In the genomic region with DNA sequence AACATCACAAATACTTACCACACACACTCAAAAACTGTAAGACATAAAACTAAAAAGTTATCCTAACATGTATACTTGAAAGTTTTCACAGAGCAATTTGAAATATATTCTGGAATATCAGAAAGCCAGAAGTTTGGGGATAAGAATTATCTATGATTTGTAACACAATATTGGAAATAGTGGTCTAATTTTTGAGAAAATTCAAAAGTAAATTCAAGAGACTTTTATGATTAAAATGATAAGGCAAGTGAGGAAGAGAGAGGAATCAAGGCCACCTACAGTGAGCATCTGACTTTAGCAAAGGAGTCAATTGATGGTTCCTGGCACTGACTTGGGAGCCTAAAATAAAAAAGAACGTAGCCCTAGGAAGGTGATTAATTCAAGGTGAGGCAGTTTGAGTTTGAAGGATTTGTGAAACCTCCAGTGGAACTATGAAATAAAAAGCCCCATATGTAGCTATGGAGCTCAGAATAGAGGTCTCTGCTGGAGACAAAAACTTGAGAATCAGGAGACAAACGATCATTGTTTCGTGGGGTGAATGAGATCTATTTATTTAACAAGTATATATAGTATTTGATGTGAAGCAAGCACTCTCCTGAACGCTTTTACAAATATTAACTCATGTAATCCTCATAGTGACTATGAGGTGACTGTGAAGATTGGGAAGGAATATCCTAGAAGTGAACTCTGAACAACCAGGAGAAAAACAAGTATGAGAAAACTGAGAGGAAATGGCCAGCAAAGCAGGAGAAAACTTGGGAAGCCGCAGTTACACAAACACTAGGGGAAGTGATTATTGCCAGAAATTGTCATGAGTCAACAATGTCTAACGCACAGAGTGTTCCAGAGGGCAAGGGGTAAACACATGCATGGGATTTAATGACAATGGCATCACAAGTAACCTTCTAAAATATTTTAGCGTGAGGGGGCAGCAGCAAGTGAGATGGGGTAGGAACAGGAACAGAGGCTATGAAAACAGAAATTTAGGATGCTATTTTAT, we compare ENCODE assay signal across 9 cellular contexts. TPM values are rescaled to one million over a fixed set of nuclear protein-coding genes. Genes with fewer than 3 reads are reported as not detected.
DNase-seq lines count a peak whose midpoint lies in the region; ATAC-seq and TF ChIP-seq lines count a peak whose summit lies in the region.
"Had no signal": no experiment of that assay in that cellular context is flagged by ENCODE, and none has a peak within 500 bp of the region (broad histone marks: within the 10 kb centered on the region; RNA-seq: fewer than 3 reads in every experiment).

No MANE protein-coding gene starts in this region.

- no peak overlapping the region for H3K4me3 Mint-ChIP-seq in activated CD4-positive, alpha-beta T cell treated with anti-CD3 and anti-CD28 coated beads, Interleukin-2, amount 10 ng/mL, durations not matched to agents 7 days and 5 days
- H3K4me3 Mint-ChIP-seq in activated T-helper 17 cell treated with anti-CD3 and anti-CD28 coated beads, Interleukin-2, amount 50 U/mL, for 72 hours: no peak overlapping the region
- H3K4me3 Mint-ChIP-seq: naive B cell had no signal

- H3K4me1 ChIP-seq in lung (ENCODE audit: control insufficient read depth in 2 of 2, insufficient read depth in 2 of 2, low read length in 2 of 2) (no peaks in the 10 kb centered on the region), urinary bladder (ENCODE audit: insufficient read depth) (peaks cover 1% of the 10 kb centered on the region)

- no peak overlapping the region for H3K27ac Mint-ChIP-seq in activated CD4-positive, alpha-beta T cell treated with anti-CD3 and anti-CD28 coated beads, Interleukin-2, amount 10 ng/mL, durations not matched to agents 7 days and 5 days
- H3K27ac Mint-ChIP-seq in activated T-helper 17 cell treated with anti-CD3 and anti-CD28 coated beads, Interleukin-2, amount 50 U/mL, for 72 hours: no peak overlapping the region

- no peaks in the 10 kb centered on the region for H3K27me3 ChIP-seq in lung (ENCODE audit: control insufficient read depth, insufficient read depth)

- ATAC-seq in lung (ENCODE audit: insufficient read depth, low FRiP score): peak; percentile 68
- no peak for ATAC-seq in GM21515 (IDR thresholded peaks at IDR 0.05; ENCODE audit: unreplicated experiment)
- no peak for ATAC-seq in HG02840 (IDR thresholded peaks at IDR 0.05; ENCODE audit: low FRiP score, unreplicated experiment)
- ATAC-seq in activated T-helper 17 cell treated with anti-CD3 and anti-CD28 coated beads, Interleukin-2, amount 50 U/mL, for 72 hours (replicated peaks): no peak

- no peaks in the 10 kb centered on the region for H3K27me3 Mint-ChIP-seq in activated CD4-positive, alpha-beta T cell treated with anti-CD3 and anti-CD28 coated beads, Interleukin-2, amount 10 ng/mL, durations not matched to agents 7 days and 5 days
- peaks cover 6% of the 10 kb centered on the region for H3K27me3 Mint-ChIP-seq in activated T-helper 17 cell treated with anti-CD3 and anti-CD28 coated beads, Interleukin-2, amount 50 U/mL, for 72 hours
- H3K27me3 Mint-ChIP-seq: naive B cell had no signal

- no peaks in the 10 kb centered on the region for H3K9me3 Mint-ChIP-seq in activated CD4-positive, alpha-beta T cell treated with anti-CD3 and anti-CD28 coated beads, Interleukin-2, amount 10 ng/mL, durations not matched to agents 7 days and 5 days
- no peaks in the 10 kb centered on the region for H3K9me3 Mint-ChIP-seq in activated T-helper 17 cell treated with anti-CD3 and anti-CD28 coated beads, Interleukin-2, amount 50 U/mL, for 72 hours

- H3K4me1 Mint-ChIP-seq in activated CD4-positive, alpha-beta T cell treated with anti-CD3 and anti-CD28 coated beads, Interleukin-2, amount 10 ng/mL, durations not matched to agents 7 days and 5 days: no peaks in the 10 kb centered on the region
- H3K4me1 Mint-ChIP-seq in activated T-helper 17 cell treated with anti-CD3 and anti-CD28 coated beads, Interleukin-2, amount 50 U/mL, for 72 hours: no peaks in the 10 kb centered on the region
- H3K4me1 Mint-ChIP-seq: naive B cell had no signal

- peak overlapping the region; percentile 39 to 84 for H3K27ac ChIP-seq in lung (ENCODE audit: low read depth in 1 of 2, low read length in 1 of 2)
- H3K27ac ChIP-seq in urinary bladder (ENCODE audit: low read depth): peak overlapping the region; percentile 59

- no peaks in the 10 kb centered on the region for H3K9me3 ChIP-seq in lung (ENCODE audit: control insufficient read depth in 2 of 2, insufficient read depth in 1 of 2, low read length in 1 of 2)

- WGBS in lung, 2 donors: 27 to 57% methylated on average over 7 of the region's 7 CpGs
- WGBS in urinary bladder: 41% methylated on average over 7 of the region's 7 CpGs

- CTCF ChIA-PET in activated CD4-positive, alpha-beta T cell treated with anti-CD3 and anti-CD28 coated beads, Interleukin-2, amount 10 ng/mL, durations not matched to agents 7 days and 5 days (lab: Charles Lee): no interaction called here

- no peaks in the 10 kb centered on the region for H3K36me3 Mint-ChIP-seq in activated CD4-positive, alpha-beta T cell treated with anti-CD3 and anti-CD28 coated beads, Interleukin-2, amount 10 ng/mL, durations not matched to agents 7 days and 5 days (ENCODE audit: low read depth)
- no peaks in the 10 kb centered on the region for H3K36me3 Mint-ChIP-seq in activated T-helper 17 cell treated with anti-CD3 and anti-CD28 coated beads, Interleukin-2, amount 50 U/mL, for 72 hours (ENCODE audit: low read depth)
- H3K36me3 Mint-ChIP-seq: naive B cell had no signal

- H3K36me3 ChIP-seq in lung (ENCODE audit: control insufficient read depth in 2 of 2, insufficient read depth in 2 of 2, low read length in 2 of 2) (peaks cover 0 to 1% of the 10 kb centered on the region in 2 donors), urinary bladder (ENCODE audit: insufficient read depth) (no peaks in the 10 kb centered on the region)

- H3K4me3 ChIP-seq in lung (no peak overlapping the region), urinary bladder (ENCODE audit: low read depth, low read length) (no peak overlapping the region)

- POLR2A ChIA-PET in activated CD4-positive, alpha-beta T cell treated with anti-CD3 and anti-CD28 coated beads, Interleukin-2, amount 10 ng/mL, durations not matched to agents 7 days and 5 days (lab: Charles Lee): no interaction called here

- TF ChIP-seq CTCF in lung (IDR thresholded peaks at IDR 0.05; ENCODE audit: control extremely low read depth, extremely low read depth): no peak

- peak; percentile 71 for DNase-seq in LoVo (ENCODE audit: low spot score)
- peak; percentile 36 for DNase-seq in dedifferentiated amniotic fluid mesenchymal stem cell (ENCODE audit: extremely low spot score)
- DNase-seq in lung (ENCODE audit: low spot score): no peak
- DNase-seq in activated CD4-positive, alpha-beta T cell treated with anti-CD3 and anti-CD28 coated beads, Interleukin-2, amount 10 ng/mL, durations not matched to agents 7 days and 5 days: no peak
- DNase-seq: naive B cell had no signal

RNA-seq across cellular contexts. Expression of a gene that starts 12.8 kb away (rescaled TPM):
- 100 to 1,000 TPM; 247 to 253 TPM for total RNA-seq in lung
- 100 to 1,000 TPM; 169 to 227 TPM for polyA plus RNA-seq in lung
- total RNA-seq in urinary bladder: 177 TPM
- 63.3 TPM for polyA plus RNA-seq in urinary bladder
- total RNA-seq in activated CD4-positive, alpha-beta T cell treated with anti-CD3 and anti-CD28 coated beads, Interleukin-2, amount 10 ng/mL, durations not matched to agents 7 days and 5 days: not detected
- under 1 TPM; 0.13 to 0.30 TPM for total RNA-seq in activated T-helper 17 cell treated with anti-CD3 and anti-CD28 coated beads, Interleukin-2, amount 50 U/mL, for 72 hours

Comparison
In these comparisons a context has a peak if more than half of its experiments do, and no peak if none do; other contexts are left out.
1. DNase-seq: peak in LoVo (single experiment) and dedifferentiated amniotic fluid mesenchymal stem cell (single experiment); none in lung (single experiment) and activated CD4-positive, alpha-beta T cell treated with anti-CD3 and anti-CD28 coated beads, Interleukin-2, amount 10 ng/mL, durations not matched to agents 7 days and 5 days (single experiment).
2. RNA of a gene that starts 12.8 kb away (total RNA-seq): 247 to 253 TPM in lung and 177 TPM in urinary bladder (single experiment); 0.13 to 0.30 TPM in activated T-helper 17 cell treated with anti-CD3 and anti-CD28 coated beads, Interleukin-2, amount 50 U/mL, for 72 hours and not detected in activated CD4-positive, alpha-beta T cell treated with anti-CD3 and anti-CD28 coated beads, Interleukin-2, amount 10 ng/mL, durations not matched to agents 7 days and 5 days; every median in the first group is over 100 times any median in the second.